In genomic region chr4:102586002-102586643, GRCh38 we compare ENCODE assay signal across 11 cellular contexts.
DNase-seq lines count a peak whose midpoint lies in the region; ATAC-seq and TF ChIP-seq lines count a peak whose summit lies in the region.
"Had no signal": no experiment of that assay in that cellular context is flagged by ENCODE, and none has a peak within 500 bp of the region (broad histone marks: within the 10 kb centered on the region; RNA-seq: fewer than 3 reads in every experiment).

No MANE protein-coding gene starts in this region.

- H3K27me3 Mint-ChIP-seq in CD4-positive, CD25-positive, alpha-beta regulatory T cell = no peaks in the 10 kb centered on the region
- H3K27me3 Mint-ChIP-seq in activated T-helper 2 cell treated with anti-CD3 and anti-CD28 coated beads, Interferon-gamma antibody, Interleukin-2, Interleukin-4, amounts not matched to agents 10 μg/mL and 5 μg/mL and 100 μg/mL, durations not matched to agents 14 hours and 24 hours and 36 hours (ENCODE audit: low read depth) = no peaks in the 10 kb centered on the region
- no peaks in the 10 kb centered on the region for H3K27me3 Mint-ChIP-seq in chondrocyte (ENCODE audit: low read depth)

- H3K27ac ChIP-seq in CD4-positive, CD25-positive, alpha-beta regulatory T cell (ENCODE audit: insufficient read depth, low read length, poor library complexity, severe bottlenecking) = peak overlapping the region; percentile 61

- H3K9me3 Mint-ChIP-seq in CD4-positive, CD25-positive, alpha-beta regulatory T cell = no peaks in the 10 kb centered on the region
- no peaks in the 10 kb centered on the region for H3K9me3 Mint-ChIP-seq in activated T-helper 2 cell treated with anti-CD3 and anti-CD28 coated beads, Interferon-gamma antibody, Interleukin-2, Interleukin-4, amounts not matched to agents 10 μg/mL and 5 μg/mL and 100 μg/mL, durations not matched to agents 14 hours and 24 hours and 36 hours
- H3K9me3 Mint-ChIP-seq in chondrocyte (ENCODE audit: low read depth) = peaks cover 8% of the 10 kb centered on the region

- no peak for TF ChIP-seq CTCF in chondrocyte (IDR thresholded peaks at IDR 0.05)

- H3K4me1 ChIP-seq in CD4-positive, CD25-positive, alpha-beta regulatory T cell (ENCODE audit: control insufficient read depth, insufficient read depth, low read length, poor library complexity, severe bottlenecking) = peaks cover 33% of the 10 kb centered on the region
- H3K4me1 ChIP-seq: BE2C had no signal

- peak overlapping the region; percentile 79 to 91 (median 86) for H3K27ac Mint-ChIP-seq in CD4-positive, CD25-positive, alpha-beta regulatory T cell
- H3K27ac Mint-ChIP-seq in activated T-helper 2 cell treated with anti-CD3 and anti-CD28 coated beads, Interferon-gamma antibody, Interleukin-2, Interleukin-4, amounts not matched to agents 10 μg/mL and 5 μg/mL and 100 μg/mL, durations not matched to agents 14 hours and 24 hours and 36 hours = peak overlapping the region; percentile 75
- H3K27ac Mint-ChIP-seq in chondrocyte (ENCODE audit: unreplicated experiment) = no peak overlapping the region
- H3K27ac Mint-ChIP-seq: nephron had no signal

- ATAC-seq in CD4-positive, CD25-positive, alpha-beta regulatory T cell (ENCODE audit: low read depth in 2 of 2) = peak; percentile 16 to 25
- ATAC-seq in GM18909 (IDR thresholded peaks at IDR 0.05; ENCODE audit: poor library complexity, unreplicated experiment) (peak; percentile 48), HG03025 (IDR thresholded peaks at IDR 0.05; ENCODE audit: low FRiP score, unreplicated experiment) (peak; percentile 40), left ventricle myocardium superior (no peak)

- intact Hi-C loops in activated T-helper 2 cell treated with anti-CD3 and anti-CD28 coated beads, Interferon-gamma antibody, Interleukin-2, Interleukin-4, amounts not matched to agents 10 μg/mL and 5 μg/mL and 100 μg/mL, durations not matched to agents 14 hours and 24 hours and 36 hours (cut with micrococcal nuclease) = loop anchor here (1.0 to 5.0 kb wide), 6 partner anchors 13 to 59 kb away; no protein-coding TSS in a partner anchor
- intact Hi-C loops in left ventricle myocardium superior (cut with micrococcal nuclease) = loop anchor here (2.0 kb wide), 1 partner anchor 61 kb away; no protein-coding TSS in a partner anchor

- H3K4me3 ChIP-seq in CD4-positive, CD25-positive, alpha-beta regulatory T cell (ENCODE audit: low read depth, low read length) = peak overlapping the region; percentile 61

- no peaks in the 10 kb centered on the region for H3K27me3 ChIP-seq in CD4-positive, CD25-positive, alpha-beta regulatory T cell (ENCODE audit: control insufficient read depth, insufficient read depth, low read length)
- H3K27me3 ChIP-seq: BE2C had no signal

- H3K9me3 ChIP-seq in CD4-positive, CD25-positive, alpha-beta regulatory T cell (ENCODE audit: control insufficient read depth in 2 of 2, low read length in 2 of 2) = no peaks in the 10 kb centered on the region
- H3K9me3 ChIP-seq: BE2C had no signal

- peak overlapping the region in 3 of 4 donors; percentile 15 to 42 (median 41) for H3K4me3 Mint-ChIP-seq in CD4-positive, CD25-positive, alpha-beta regulatory T cell
- H3K4me3 Mint-ChIP-seq in activated T-helper 2 cell treated with anti-CD3 and anti-CD28 coated beads, Interferon-gamma antibody, Interleukin-2, Interleukin-4, amounts not matched to agents 10 μg/mL and 5 μg/mL and 100 μg/mL, durations not matched to agents 14 hours and 24 hours and 36 hours (ENCODE audit: low read depth) = peak overlapping the region; percentile 45
- no peak overlapping the region for H3K4me3 Mint-ChIP-seq in chondrocyte (ENCODE audit: unreplicated experiment)
- H3K4me3 Mint-ChIP-seq: nephron had no signal

- peaks cover 39% of the 10 kb centered on the region for H3K36me3 Mint-ChIP-seq in CD4-positive, CD25-positive, alpha-beta regulatory T cell
- H3K36me3 Mint-ChIP-seq in activated T-helper 2 cell treated with anti-CD3 and anti-CD28 coated beads, Interferon-gamma antibody, Interleukin-2, Interleukin-4, amounts not matched to agents 10 μg/mL and 5 μg/mL and 100 μg/mL, durations not matched to agents 14 hours and 24 hours and 36 hours (ENCODE audit: low read depth) = peaks cover 97% of the 10 kb centered on the region
- peaks cover 42% of the 10 kb centered on the region for H3K36me3 Mint-ChIP-seq in chondrocyte (ENCODE audit: low read depth)

- H3K36me3 ChIP-seq in CD4-positive, CD25-positive, alpha-beta regulatory T cell (ENCODE audit: control insufficient read depth, insufficient read depth, low read length) = peaks cover 40% of the 10 kb centered on the region

- DNase-seq in CD4-positive, CD25-positive, alpha-beta regulatory T cell = no peak
- no peak for DNase-seq in activated T-helper 2 cell treated with anti-CD3 and anti-CD28 coated beads, Interferon-gamma antibody, Interleukin-2, Interleukin-4, amounts not matched to agents 10 μg/mL and 5 μg/mL and 100 μg/mL, durations not matched to agents 14 hours and 24 hours and 36 hours (ENCODE audit: low spot score)
- DNase-seq in chondrocyte (ENCODE audit: low spot score) (no peak), NCI-H2196 treated with DMSO at 0.1 percent for 48 hours (lab: John Stamatoyannopoulos, UW; ENCODE audit: unreplicated experiment) (no peak), left ventricle myocardium superior (no peak), hypothalamus (lab: John Stamatoyannopoulos, UW) (no peak)
- DNase-seq: BE2C, NCI-H2081 treated with DMSO at 0.1 percent for 48 hours had no signal

- peaks cover 35 to 55% (median 43%) of the 10 kb centered on the region in 4 donors for H3K4me1 Mint-ChIP-seq in CD4-positive, CD25-positive, alpha-beta regulatory T cell
- peaks cover 72% of the 10 kb centered on the region for H3K4me1 Mint-ChIP-seq in activated T-helper 2 cell treated with anti-CD3 and anti-CD28 coated beads, Interferon-gamma antibody, Interleukin-2, Interleukin-4, amounts not matched to agents 10 μg/mL and 5 μg/mL and 100 μg/mL, durations not matched to agents 14 hours and 24 hours and 36 hours (ENCODE audit: low read depth)
- peaks cover 10% of the 10 kb centered on the region for H3K4me1 Mint-ChIP-seq in chondrocyte (ENCODE audit: low read depth)
- H3K4me1 Mint-ChIP-seq: nephron had no signal
